Comparison of ENCODE assay signal across 11 cellular contexts in genomic region chr12:98274430-98275130, GRCh38.
DNase-seq lines count a peak whose midpoint lies in the region; ATAC-seq and TF ChIP-seq lines count a peak whose summit lies in the region.
"Had no signal": no experiment of that assay in that cellular context is flagged by ENCODE, and none has a peak within 500 bp of the region (broad histone marks: within the 10 kb centered on the region; RNA-seq: fewer than 3 reads in every experiment).

No MANE protein-coding gene starts in this region.

- no peak for TF ChIP-seq POLR2A in lower leg skin (IDR thresholded peaks at IDR 0.05)

- CTCF ChIA-PET in activated naive CD4-positive, alpha-beta T cell treated with anti-CD3 and anti-CD28 coated beads, Interleukin-2, amount 10 ng/mL, durations not matched to agents 7 days and 5 days (lab: Charles Lee) = no interaction called here

- no peak overlapping the region for H3K27ac ChIP-seq in SJCRH30
- H3K27ac ChIP-seq: WERI-Rb-1 had no signal

- H3K27me3 Mint-ChIP-seq in activated naive CD4-positive, alpha-beta T cell treated with anti-CD3 and anti-CD28 coated beads, Interleukin-2, amount 10 ng/mL, durations not matched to agents 7 days and 5 days = no peaks in the 10 kb centered on the region

- intact Hi-C loops in lower leg skin (cut with DNase I; ENCODE audit: low total_unique reads) = no loop called here
- intact Hi-C loops in mucosa of descending colon (cut with DNase I, micrococcal nuclease) = no loop called here

- peak; percentile 25 to 74 for DNase-seq in NOMO-1 (lab: John Stamatoyannopoulos, UW; ENCODE audit: unreplicated experiment in 2 of 2)
- no peak for DNase-seq in SJCRH30
- DNase-seq in activated naive CD4-positive, alpha-beta T cell treated with anti-CD3 and anti-CD28 coated beads, Interleukin-2, amount 10 ng/mL, durations not matched to agents 7 days and 5 days = no peak
- DNase-seq in lower leg skin (ENCODE audit: low spot score in 2 of 2) = no peak
- no peak for DNase-seq in mucosa of descending colon
- DNase-seq: activated naive CD4-positive, alpha-beta T cell treated with Interleukin-2 at 50 U/mL for 16 hours; GOT3; WERI-Rb-1 had no signal

- H3K36me3 ChIP-seq in SJCRH30 (no peaks in the 10 kb centered on the region), mucosa of descending colon (ENCODE audit: low read depth) (no peaks in the 10 kb centered on the region)
- H3K36me3 ChIP-seq: WERI-Rb-1 had no signal

- H3K27ac Mint-ChIP-seq in activated naive CD4-positive, alpha-beta T cell treated with anti-CD3 and anti-CD28 coated beads, Interleukin-2, amount 10 ng/mL, durations not matched to agents 7 days and 5 days = no peak overlapping the region

- H3K9me3 ChIP-seq in SJCRH30 (replicated peaks) = no peaks in the 10 kb centered on the region
- peaks cover 2% of the 10 kb centered on the region for H3K9me3 ChIP-seq in mucosa of descending colon

- H3K9me3 Mint-ChIP-seq in activated naive CD4-positive, alpha-beta T cell treated with anti-CD3 and anti-CD28 coated beads, Interleukin-2, amount 10 ng/mL, durations not matched to agents 7 days and 5 days = no peaks in the 10 kb centered on the region

- H3K4me3 ChIP-seq in SJCRH30 (no peak overlapping the region), lower leg skin (ENCODE audit: low read depth, poor library complexity, severe bottlenecking) (no peak overlapping the region), mucosa of descending colon (no peak overlapping the region)

- 51 to 58% methylated on average over 5 of the region's 5 CpGs for WGBS in lower leg skin, 2 donors

- H3K36me3 Mint-ChIP-seq in activated naive CD4-positive, alpha-beta T cell treated with anti-CD3 and anti-CD28 coated beads, Interleukin-2, amount 10 ng/mL, durations not matched to agents 7 days and 5 days = no peaks in the 10 kb centered on the region

- TF ChIP-seq CTCF in lower leg skin (IDR thresholded peaks at IDR 0.05) = no peak
- no peak for TF ChIP-seq CTCF in mucosa of descending colon (IDR thresholded peaks at IDR 0.05)

- H3K4me3 Mint-ChIP-seq in activated naive CD4-positive, alpha-beta T cell treated with anti-CD3 and anti-CD28 coated beads, Interleukin-2, amount 10 ng/mL, durations not matched to agents 7 days and 5 days = no peak overlapping the region

- ATAC-seq in GM18520 (IDR thresholded peaks at IDR 0.05; ENCODE audit: unreplicated experiment) (peak; percentile 86), GM21423 (IDR thresholded peaks at IDR 0.05; ENCODE audit: unreplicated experiment) (peak; percentile 99), HG03060 (IDR thresholded peaks at IDR 0.05; ENCODE audit: low read depth, unreplicated experiment) (peak; percentile 98), mucosa of descending colon (no peak)

- H3K4me1 ChIP-seq in SJCRH30 = no peaks in the 10 kb centered on the region
- H3K4me1 ChIP-seq in mucosa of descending colon (ENCODE audit: low read depth) = no peaks in the 10 kb centered on the region

- H3K27me3 ChIP-seq in SJCRH30 = no peaks in the 10 kb centered on the region

- H3K4me1 Mint-ChIP-seq in activated naive CD4-positive, alpha-beta T cell treated with anti-CD3 and anti-CD28 coated beads, Interleukin-2, amount 10 ng/mL, durations not matched to agents 7 days and 5 days = no peaks in the 10 kb centered on the region

Comparison
In these comparisons a context has a peak if more than half of its experiments do, and no peak if none do; other contexts are left out.
1. DNase-seq: peak in NOMO-1 (2 of 2); none in SJCRH30 (0 of 2), activated naive CD4-positive, alpha-beta T cell treated with anti-CD3 and anti-CD28 coated beads, Interleukin-2, amount 10 ng/mL, durations not matched to agents 7 days and 5 days (single experiment), lower leg skin (0 of 2) and mucosa of descending colon (0 of 3).